Comparison of ENCODE assay signal across 8 cellular contexts in genomic region chr17:78922876-78923498, GRCh38. TPM values are rescaled to one million over a fixed set of nuclear protein-coding genes. Genes with fewer than 3 reads are reported as not detected.
DNase-seq lines count a peak whose midpoint lies in the region; ATAC-seq and TF ChIP-seq lines count a peak whose summit lies in the region.

No MANE protein-coding gene starts in this region.

- H3K79me2 ChIP-seq in HCT116 (ENCODE audit: insufficient read depth, low read length): peaks cover 46% of the 10 kb centered on the region; the same call in 1 of the 2 replicates

- intact Hi-C loops in HCT116 (cut with micrococcal nuclease): loop anchor here (5.0 kb wide), 1 partner anchor 56 kb away; no protein-coding TSS in a partner anchor

- peaks cover 2% of the 10 kb centered on the region for H3K9me3 Mint-ChIP-seq in glutamatergic neuron (ENCODE audit: unreplicated experiment)

- H3K27ac ChIP-seq in HCT116 (ENCODE audit: low read depth, low read length): peak overlapping the region; percentile 32; the same call in 1 of the 2 replicates

- TF ChIP-seq RAD21 in HCT116 (IDR thresholded peaks at IDR 0.05; ENCODE audit: low read depth): no peak

- H3K4me3 ChIP-seq in HCT116 (replicated peaks in 1 of 2; ENCODE audit: low read depth in 1 of 2, low read length in 2 of 2) (peak overlapping the region; percentile 71 to 76), skeletal muscle cell (ENCODE audit: low read depth, low read length) (peak overlapping the region; percentile 75)

- no peaks in the 10 kb centered on the region for H4K20me1 ChIP-seq in HCT116 (ENCODE audit: insufficient read depth)

- DNase-seq in HCT116 (ENCODE audit: low read depth, low spot score): no peak
- DNase-seq in SKM-1 treated with dmso at 0.1 percent for 144 hours (lab: John Stamatoyannopoulos, UW; ENCODE audit: unreplicated experiment): peak; percentile 30
- no peak for DNase-seq in glutamatergic neuron
- DNase-seq in skeletal muscle cell (ENCODE audit: low read depth): no peak
- DNase-seq in HCEC 1CT: no peak
- no peak for DNase-seq in activated CD4-positive, CD25-positive, alpha-beta regulatory T cell treated with anti-CD3 and anti-CD28 coated beads, Interleukin-2, amount 50 U/mL, for 72 hours
- DNase-seq in OCI-M1 (lab: John Stamatoyannopoulos, UW): no peak

- H3K27me3 Mint-ChIP-seq in glutamatergic neuron (ENCODE audit: unreplicated experiment): peaks cover 9% of the 10 kb centered on the region

- TF ChIP-seq POLR2A in HCT116 (IDR thresholded peaks at IDR 0.05; ENCODE audit: borderline replicate concordance, extremely low read depth, insufficient read depth, insufficient read length): no peak

- POLR2A ChIA-PET in HCT116 (lab: Charles Lee): interaction anchor here (0.6 to 2.1 kb wide), 9 partner anchors 9 to 608 kb away, joined by 3 to 12 read pairs (median 4); partner anchors contain the start of gene LGALS3BP

- RAD21 ChIA-PET in HCT116 (lab: Charles Lee; ENCODE audit: low non-redundant PET in 1 of 2, low total read pairs in 2 of 2, uncharacterized antibody in 2 of 2, unreplicated experiment in 2 of 2): interaction anchor here in 1 of 2 experiments (0.6 kb wide), 2 partner anchors 39 to 1006 kb away, joined by 3 to 4 read pairs; no protein-coding TSS in a partner anchor

- ATAC-seq in HCT116: no peak
- no peak for ATAC-seq in GM18870 (IDR thresholded peaks at IDR 0.05; ENCODE audit: unreplicated experiment)

- H3K9me2 ChIP-seq in HCT116 (ENCODE audit: insufficient read depth): no peaks in the 10 kb centered on the region

- no peak overlapping the region for H2AFZ ChIP-seq in HCT116 (ENCODE audit: low read depth, low read length, poor library complexity, severe bottlenecking)

- peaks cover 21% of the 10 kb centered on the region for H3K4me1 Mint-ChIP-seq in glutamatergic neuron (ENCODE audit: low read depth, unreplicated experiment)

- peak overlapping the region; percentile 99 for H3K4me2 ChIP-seq in HCT116 (ENCODE audit: low read length)

- CTCF ChIA-PET in HCT116 (lab: Charles Lee): interaction anchor here (0.6 to 1.6 kb wide), 2 partner anchors 57 to 584 kb away, joined by 3 to 8 read pairs; no protein-coding TSS in a partner anchor

- H3K4me3 Mint-ChIP-seq in glutamatergic neuron (ENCODE audit: unreplicated experiment): peak overlapping the region; percentile 85

- no peaks in the 10 kb centered on the region for H3K27me3 ChIP-seq in HCT116 (ENCODE audit: insufficient read depth, low read length)

- peaks cover 15 to 42% of the 10 kb centered on the region in 2 experiments for H3K4me1 ChIP-seq in HCT116 (ENCODE audit: control insufficient read depth in 1 of 2, insufficient read depth in 2 of 2, low read length in 2 of 2)

- TF ChIP-seq CTCF in HCT116 (IDR thresholded peaks at IDR 0.05 in 2 of 3, conservative IDR thresholded peaks at IDR 0.05 in 1 of 3; ENCODE audit: borderline replicate concordance in 1 of 3, insufficient read depth in 1 of 3, low read depth in 2 of 3, low read length in 2 of 3) (no peak), glutamatergic neuron (IDR thresholded peaks at IDR 0.05; ENCODE audit: partially characterized antibody, unreplicated experiment) (no peak)

- H3K9me3 ChIP-seq in HCT116 (ENCODE audit: control insufficient read depth in 1 of 2, insufficient read depth in 1 of 2, low read depth in 1 of 2, low read length in 2 of 2): no peaks in the 10 kb centered on the region

- no TSS peak for BruUV-seq in HCT116 (replicated peaks; lab: Mats Ljungman, UMichigan)

- H3K9ac ChIP-seq in HCT116 (ENCODE audit: low read length): peak overlapping the region; percentile 72

- H3K36me3 Mint-ChIP-seq in glutamatergic neuron (ENCODE audit: unreplicated experiment): no peaks in the 10 kb centered on the region

- H3K36me3 ChIP-seq in HCT116 (ENCODE audit: control insufficient read depth in 1 of 2, insufficient read depth in 2 of 2, low read length in 2 of 2): peaks cover 0 to 5% of the 10 kb centered on the region in 2 experiments; a peak in 2 of 4 replicates

- no peak overlapping the region for H3K27ac Mint-ChIP-seq in glutamatergic neuron (ENCODE audit: unreplicated experiment)

TF ChIP-seq in HCT116, 20 proteins besides CTCF, POLR2A, EP300 and RAD21:
- TF ChIP-seq REST (IDR thresholded peaks at IDR 0.05; ENCODE audit: low read depth): no peak
- no peak for TF ChIP-seq EZH2 (IDR thresholded peaks at IDR 0.05)
- TF ChIP-seq POLR2AphosphoS5 (IDR thresholded peaks at IDR 0.05; ENCODE audit: low read depth, low read length): no peak
- no peak for TF ChIP-seq CEBPB (IDR thresholded peaks at IDR 0.05; ENCODE audit: low read depth)
- no peak for TF ChIP-seq JUND (IDR thresholded peaks at IDR 0.05)
- TF ChIP-seq ELF1 (IDR thresholded peaks at IDR 0.05; ENCODE audit: borderline replicate concordance, low read depth): no peak
- TF ChIP-seq SP1 (IDR thresholded peaks at IDR 0.05; ENCODE audit: low read depth): no peak
TF ChIP-seq in HCT116: peak in this region for 0.

RNA-seq across cellular contexts. Expression of gene TIMP2, which starts 2.2 kb away (rescaled TPM):
- 64.8 TPM for total RNA-seq in HCT116 (2021; ENCODE audit: unreplicated experiment)
- polyA plus RNA-seq in HCT116 (2012): 42.7 and 52.9 TPM in 2 replicates
- total RNA-seq in glutamatergic neuron (ENCODE audit: unreplicated experiment): 121 TPM

RNA-seq across cellular contexts. Expression of gene CEP295NL, which starts 20.0 kb away (rescaled TPM):
- total RNA-seq in HCT116 (2021; ENCODE audit: unreplicated experiment): 1.9 TPM
- 0.13 and 0.22 TPM in 2 replicates for polyA plus RNA-seq in HCT116 (2012)
- total RNA-seq in glutamatergic neuron (ENCODE audit: unreplicated experiment): 6.4 TPM

RNA-seq across cellular contexts. Expression of gene LGALS3BP, which starts 56.7 kb away (rescaled TPM):
- 389 TPM for total RNA-seq in HCT116 (2021; ENCODE audit: unreplicated experiment)
- 454 and 562 TPM in 2 replicates for polyA plus RNA-seq in HCT116 (2012)
- 30.3 TPM for total RNA-seq in glutamatergic neuron (ENCODE audit: unreplicated experiment)

Comparison
In these comparisons a context has a peak if more than half of its experiments do, and no peak if none do; other contexts are left out.
1. RNA of gene LGALS3BP, which starts 56.7 kb away (total RNA-seq): 389 TPM in HCT116 (single experiment); 30.3 TPM in glutamatergic neuron (single experiment); every median in the first group is over 10 times any median in the second.